14 cellular contexts compared by ENCODE assay signal in the genomic region with DNA sequence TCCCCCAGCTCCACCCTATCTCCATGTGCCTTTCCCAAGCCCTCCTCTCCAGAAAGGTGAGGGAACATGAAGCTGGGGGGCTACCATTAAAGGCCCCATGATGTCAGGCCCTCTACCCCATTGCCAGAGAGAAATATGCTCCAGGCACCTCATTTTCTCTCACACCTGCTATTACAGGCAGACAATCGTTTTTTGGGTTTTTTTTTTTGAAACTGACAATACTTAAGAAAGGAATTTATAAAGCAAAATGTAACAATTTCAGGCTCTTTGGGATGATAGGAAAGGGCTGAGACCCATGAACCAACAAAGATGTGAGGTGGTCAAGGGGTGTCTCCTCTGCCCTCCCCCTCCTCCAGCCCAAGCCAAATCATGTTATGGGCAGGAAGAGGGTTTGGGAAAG. TPM values are rescaled to one million over a fixed set of nuclear protein-coding genes. Genes with fewer than 3 reads are reported as not detected.
DNase-seq lines count a peak whose midpoint lies in the region; ATAC-seq and TF ChIP-seq lines count a peak whose summit lies in the region.
"Had no signal": no experiment of that assay in that cellular context is flagged by ENCODE, and none has a peak within 500 bp of the region (broad histone marks: within the 10 kb centered on the region; RNA-seq: fewer than 3 reads in every experiment).

No MANE protein-coding gene starts in this region.

- H3K4me1 ChIP-seq in CD8-positive, alpha-beta T cell (ENCODE audit: insufficient read depth, low read length): peaks cover 4% of the 10 kb centered on the region

- intact Hi-C loops in CD8-positive, alpha-beta T cell (cut with DNase I, micrococcal nuclease): no loop called here

- no peaks in the 10 kb centered on the region for H3K9me3 Mint-ChIP-seq in CD8-positive, alpha-beta T cell
- no peaks in the 10 kb centered on the region for H3K9me3 Mint-ChIP-seq in central memory CD8-positive, alpha-beta T cell
- H3K9me3 Mint-ChIP-seq in neural crest cell: peaks cover 2% of the 10 kb centered on the region
- H3K9me3 Mint-ChIP-seq: H9, HFFc6 had no signal

- in situ Hi-C loops in KBM-7 (cut with MboI; ENCODE audit: low pct_unique_long_range_greater_than_20kb, low sequenced_read_pairs): no loop called here

- H3K27me3 Mint-ChIP-seq in CD8-positive, alpha-beta T cell (ENCODE audit: low read depth): peaks cover 17% of the 10 kb centered on the region
- H3K27me3 Mint-ChIP-seq in central memory CD8-positive, alpha-beta T cell: peaks cover 31% of the 10 kb centered on the region
- peaks cover 30% of the 10 kb centered on the region for H3K27me3 Mint-ChIP-seq in neural crest cell (ENCODE audit: low read depth)

- H3K4me3 Mint-ChIP-seq in CD8-positive, alpha-beta T cell: peak overlapping the region; percentile 8
- peak overlapping the region; percentile 16 for H3K4me3 Mint-ChIP-seq in central memory CD8-positive, alpha-beta T cell
- peak overlapping the region; percentile 56 for H3K4me3 Mint-ChIP-seq in neural crest cell
- H3K4me3 Mint-ChIP-seq: HFFc6 had no signal

- H3K36me3 ChIP-seq in CD8-positive, alpha-beta T cell (ENCODE audit: insufficient read depth, low read length): no peaks in the 10 kb centered on the region

- H3K36me3 Mint-ChIP-seq in CD8-positive, alpha-beta T cell: no peaks in the 10 kb centered on the region
- H3K36me3 Mint-ChIP-seq in central memory CD8-positive, alpha-beta T cell (ENCODE audit: insufficient read depth): no peaks in the 10 kb centered on the region
- no peaks in the 10 kb centered on the region for H3K36me3 Mint-ChIP-seq in neural crest cell (ENCODE audit: low read depth)

- H3K4me3 ChIP-seq in CD8-positive, alpha-beta T cell (ENCODE audit: low read depth, low read length): no peak overlapping the region

- CTCF ChIA-PET in CD8-positive, alpha-beta T cell (lab: Charles Lee): interaction anchor here (1.2 kb wide), 1 partner anchor 51 kb away, joined by 3 read pairs; no protein-coding TSS in a partner anchor

- no peak for TF ChIP-seq CTCF in 22Rv1 (IDR thresholded peaks at IDR 0.05)
- no peak for TF ChIP-seq CTCF in CD8-positive, alpha-beta T cell (IDR thresholded peaks at IDR 0.05)
- TF ChIP-seq CTCF in neural crest cell (conservative IDR thresholded peaks at IDR 0.05): no peak

- POLR2A ChIA-PET in CD8-positive, alpha-beta T cell (lab: Charles Lee): no interaction called here

- H3K27me3 ChIP-seq in CD8-positive, alpha-beta T cell (ENCODE audit: insufficient read depth, low read length): no peaks in the 10 kb centered on the region

- peak overlapping the region; percentile 38 for H3K27ac ChIP-seq in 22Rv1
- no peak overlapping the region for H3K27ac ChIP-seq in CD8-positive, alpha-beta T cell (ENCODE audit: low read depth, low read length)
- H3K27ac ChIP-seq: HL-60 had no signal

- no peaks in the 10 kb centered on the region for H3K9me3 ChIP-seq in CD8-positive, alpha-beta T cell (ENCODE audit: low read length)

- no peak for DNase-seq in CD8-positive, alpha-beta T cell
- no peak for DNase-seq in central memory CD8-positive, alpha-beta T cell (ENCODE audit: low spot score in 2 of 2)
- DNase-seq in neural crest cell (ENCODE audit: low read depth, low spot score) (no peak), HK-2 (ENCODE audit: unreplicated experiment) (no peak), KBM-7 (no peak), NOMO-1 treated with dmso at 0.1 percent for 144 hours (lab: John Stamatoyannopoulos, UW; ENCODE audit: unreplicated experiment) (no peak)
- DNase-seq: GOT3, H9, HFFc6, KG1 had no signal

- no peak for ATAC-seq in CD8-positive, alpha-beta T cell
- ATAC-seq in central memory CD8-positive, alpha-beta T cell (replicated peaks; ENCODE audit: extremely low read depth, poor library complexity, severe bottlenecking): no peak
- ATAC-seq in GM21367 (IDR thresholded peaks at IDR 0.05; ENCODE audit: unreplicated experiment): no peak

- H3K4me1 Mint-ChIP-seq in CD8-positive, alpha-beta T cell (ENCODE audit: low read depth): peaks cover 8% of the 10 kb centered on the region
- peaks cover 6% of the 10 kb centered on the region for H3K4me1 Mint-ChIP-seq in central memory CD8-positive, alpha-beta T cell
- peaks cover 24% of the 10 kb centered on the region for H3K4me1 Mint-ChIP-seq in neural crest cell

- H3K27ac Mint-ChIP-seq in CD8-positive, alpha-beta T cell: no peak overlapping the region
- no peak overlapping the region for H3K27ac Mint-ChIP-seq in central memory CD8-positive, alpha-beta T cell (ENCODE audit: low read depth)
- no peak overlapping the region for H3K27ac Mint-ChIP-seq in neural crest cell (ENCODE audit: unreplicated experiment)
- H3K27ac Mint-ChIP-seq: H9, HFFc6 had no signal

RNA-seq across cellular contexts. Expression of a gene that starts 1.5 kb away (rescaled TPM):
- not detected for total RNA-seq in CD8-positive, alpha-beta T cell
- 8.5 and 9.7 TPM in 2 replicates for total RNA-seq in neural crest cell
- total RNA-seq: Daoy, HFFc6 had no signal

RNA-seq across cellular contexts. Expression of a gene that starts 55.7 kb away (rescaled TPM):
- total RNA-seq in CD8-positive, alpha-beta T cell: not detected
- 22.5 and 22.7 TPM in 2 replicates for total RNA-seq in neural crest cell

Comparison
In these comparisons a context has a peak if more than half of its experiments do, and no peak if none do; other contexts are left out.
1. RNA of a gene that starts 55.7 kb away (total RNA-seq): 22.5 to 22.7 TPM in neural crest cell; not detected in CD8-positive, alpha-beta T cell; every median in the first group is over 10 times any median in the second.
2. Peak in every context shown above with its lines, with median percentiles within 50 percentile points of each other: H3K4me3 Mint-ChIP-seq.